In the genomic region with DNA sequence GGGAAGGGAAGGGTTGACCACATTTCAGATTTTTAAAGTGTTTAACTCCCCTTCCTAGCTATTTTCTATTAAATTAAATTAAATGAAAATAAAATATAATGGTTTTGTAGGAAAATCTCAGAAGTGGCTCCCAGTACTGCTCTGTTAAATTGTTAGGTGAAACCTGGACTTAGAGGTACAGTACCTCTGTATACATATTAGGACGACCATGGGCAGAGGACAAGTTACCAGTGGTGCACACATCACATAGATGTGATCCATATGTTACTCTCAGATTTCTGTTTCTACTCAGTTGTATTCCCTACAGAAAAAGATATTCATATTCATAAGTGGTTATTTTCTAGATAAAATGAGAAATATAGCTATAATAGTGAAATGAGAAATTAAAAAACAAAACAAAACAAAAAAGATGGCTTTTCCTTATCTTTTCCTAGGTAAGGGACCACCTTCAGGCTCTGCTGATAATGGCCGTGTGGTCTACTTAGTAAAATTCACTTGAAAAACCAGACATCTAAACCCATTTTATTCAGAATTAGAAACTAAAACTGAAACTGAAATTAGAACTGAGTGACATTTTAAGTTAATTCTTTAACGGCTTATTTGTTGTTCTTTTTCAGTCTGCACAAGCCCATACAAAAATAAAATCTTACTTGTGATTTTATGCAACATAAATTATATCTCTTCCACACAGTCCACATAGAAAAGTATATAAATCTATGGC, we compare ENCODE assay signal across 12 cellular contexts.
DNase-seq lines count a peak whose midpoint lies in the region; ATAC-seq, FAIRE-seq and TF ChIP-seq lines count a peak whose summit lies in the region.
"Had no signal": no experiment of that assay in that cellular context is flagged by ENCODE, and none has a peak within 500 bp of the region (broad histone marks: within the 10 kb centered on the region; RNA-seq: fewer than 3 reads in every experiment).

No MANE protein-coding gene starts in this region.

- no peak overlapping the region for H3K27ac ChIP-seq in fibroblast of lung (ENCODE audit: insufficient read depth, low read length)
- H3K27ac ChIP-seq in effector memory CD4-positive, alpha-beta T cell (ENCODE audit: insufficient read depth, low read length, poor library complexity, severe bottlenecking) = no peak overlapping the region
- H3K27ac ChIP-seq: cardiac muscle cell, suprapubic skin had no signal

- no peak for DNase-seq in fibroblast of lung (ENCODE audit: low read depth in 2 of 2)
- no peak for DNase-seq in GM12891 (ENCODE audit: insufficient read length, low spot score)
- DNase-seq in germinal center (ENCODE audit: low spot score) = no peak
- no peak for DNase-seq in effector memory CD4-positive, alpha-beta T cell
- no peak for DNase-seq in GM19238 (ENCODE audit: insufficient read length, low spot score)
- DNase-seq: erythroblast, NCI-H2171 treated with DMSO at 0.1 percent for 48 hours had no signal

- TF ChIP-seq POLR2A in GM12891 (IDR thresholded peaks at IDR 0.05; ENCODE audit: low read depth, low read length) = no peak

- no peak overlapping the region for H2AFZ ChIP-seq in fibroblast of lung (ENCODE audit: low read length)

- ATAC-seq in GM19025 (IDR thresholded peaks at IDR 0.05; ENCODE audit: low read depth, unreplicated experiment) (peak; percentile 8), GM21737 (IDR thresholded peaks at IDR 0.05; ENCODE audit: unreplicated experiment) (peak; percentile 13), HG03565 (IDR thresholded peaks at IDR 0.05; ENCODE audit: unreplicated experiment) (peak; percentile 9)

- H3K79me2 ChIP-seq in fibroblast of lung (ENCODE audit: control insufficient read depth, insufficient read depth, low read length) = no peaks in the 10 kb centered on the region

- no peak overlapping the region for H3K4me3 ChIP-seq in fibroblast of lung (replicated peaks in 1 of 4; ENCODE audit: control extremely low read depth in 1 of 4, insufficient read depth in 1 of 4, low read depth in 3 of 4, low read length in 4 of 4)
- H3K4me3 ChIP-seq in effector memory CD4-positive, alpha-beta T cell (ENCODE audit: insufficient read depth, low read depth, low read length, poor library complexity, severe bottlenecking) = no peak overlapping the region
- H3K4me3 ChIP-seq: cardiac muscle cell, suprapubic skin had no signal

- H3K4me2 ChIP-seq in fibroblast of lung (ENCODE audit: extremely low read depth, insufficient read depth, low read length) = peak overlapping the region; percentile 51

- TF ChIP-seq CTCF in fibroblast of lung (conservative IDR thresholded peaks at IDR 0.05 in 1 of 2, IDR thresholded peaks at IDR 0.05 in 1 of 2; ENCODE audit: low read depth in 1 of 2, low read length in 2 of 2) = no peak

- H3K4me1 ChIP-seq in fibroblast of lung (ENCODE audit: control insufficient read depth, extremely low read depth, insufficient read depth, low read length) = peaks cover 2% of the 10 kb centered on the region
- H3K4me1 ChIP-seq in effector memory CD4-positive, alpha-beta T cell (ENCODE audit: control insufficient read depth, insufficient read depth, low read length, poor library complexity, severe bottlenecking) = no peaks in the 10 kb centered on the region
- H3K4me1 ChIP-seq: suprapubic skin had no signal

- H3K9ac ChIP-seq in fibroblast of lung (ENCODE audit: insufficient read depth, low read length) = no peak overlapping the region

- H4K20me1 ChIP-seq in fibroblast of lung (ENCODE audit: control insufficient read depth, extremely low read depth, insufficient read depth, low read length) = no peaks in the 10 kb centered on the region

- no peaks in the 10 kb centered on the region for H3K27me3 ChIP-seq in fibroblast of lung (ENCODE audit: control insufficient read depth, insufficient read depth, low read length)
- H3K27me3 ChIP-seq in effector memory CD4-positive, alpha-beta T cell (replicated peaks; ENCODE audit: control insufficient read depth, insufficient read depth, low read length, poor library complexity, severe bottlenecking) = no peaks in the 10 kb centered on the region
- H3K27me3 ChIP-seq: cardiac muscle cell, suprapubic skin had no signal

- FAIRE-seq in GM12891 (lab: Jason Lieb, UNC) = no peak

- H3K9me3 ChIP-seq in fibroblast of lung (ENCODE audit: control insufficient read depth, insufficient read depth, low read depth, low read length) = no peaks in the 10 kb centered on the region
- H3K9me3 ChIP-seq in effector memory CD4-positive, alpha-beta T cell (ENCODE audit: control insufficient read depth, low read length) = no peaks in the 10 kb centered on the region
- H3K9me3 ChIP-seq: suprapubic skin had no signal

- H3K36me3 ChIP-seq in fibroblast of lung (ENCODE audit: control insufficient read depth, insufficient read depth, low read length) = no peaks in the 10 kb centered on the region
- H3K36me3 ChIP-seq in effector memory CD4-positive, alpha-beta T cell (ENCODE audit: control insufficient read depth, insufficient read depth, low read length) = no peaks in the 10 kb centered on the region
- H3K36me3 ChIP-seq: cardiac muscle cell, suprapubic skin had no signal

TF ChIP-seq in GM12891, 5 proteins besides CTCF, POLR2A, EP300 and RAD21:
- TF ChIP-seq POLR2AphosphoS5 (IDR thresholded peaks at IDR 0.05; ENCODE audit: low read depth, low read length) (no peak), POU2F2 (IDR thresholded peaks at IDR 0.05; ENCODE audit: low read depth, low read length) (no peak), SPI1 (IDR thresholded peaks at IDR 0.05; ENCODE audit: low read depth, low read length) (no peak), TAF1 (IDR thresholded peaks at IDR 0.05; ENCODE audit: low read depth, low read length) (no peak), PAX5 (IDR thresholded peaks at IDR 0.05; ENCODE audit: insufficient read depth, low read length, severe bottlenecking) (no peak)
